In the genomic region with DNA sequence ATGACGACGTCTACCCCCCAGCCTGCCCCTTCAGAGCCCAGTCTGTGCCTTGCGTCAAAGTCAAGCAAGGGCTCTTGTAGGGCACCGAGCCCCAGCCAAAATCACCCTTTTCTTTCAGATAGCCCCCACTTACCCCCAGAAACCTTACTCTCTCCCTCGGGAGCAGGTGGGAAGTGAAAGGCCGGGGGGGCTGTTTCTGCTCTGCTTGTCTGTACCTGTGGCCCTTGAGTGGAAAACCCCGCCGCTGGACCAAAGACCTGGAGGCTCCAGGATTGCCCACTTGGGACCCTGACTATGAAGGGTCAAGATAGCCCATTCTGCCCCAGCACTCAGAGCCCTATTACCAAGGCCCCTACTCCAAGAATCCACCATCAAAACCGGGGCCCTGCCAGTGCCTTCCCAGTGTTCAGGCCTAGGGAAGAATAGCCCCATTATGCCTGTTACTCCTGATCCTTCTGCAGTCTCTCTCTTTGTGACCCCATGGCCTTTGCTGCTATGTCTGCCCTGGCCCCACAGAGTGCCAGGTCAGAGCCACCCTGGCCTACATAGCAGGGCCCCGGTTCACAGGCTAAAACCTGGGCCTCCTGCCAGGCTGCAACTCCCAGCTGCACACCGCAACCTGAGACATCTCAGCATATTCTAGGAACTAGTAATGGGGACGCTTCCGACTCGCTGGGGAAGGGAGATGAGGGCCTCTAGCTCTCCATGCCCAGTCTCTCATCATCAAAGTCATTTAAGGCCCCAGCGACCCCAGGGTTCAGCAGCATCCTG, we compare ENCODE assay signal across 8 cellular contexts. TPM values are rescaled to one million over a fixed set of nuclear protein-coding genes. Genes with fewer than 3 reads are reported as not detected.
DNase-seq lines count a peak whose midpoint lies in the region; FAIRE-seq and TF ChIP-seq lines count a peak whose summit lies in the region.

No MANE protein-coding gene starts in this region.

- no peak for TF ChIP-seq POLR2A in H54 (IDR thresholded peaks at IDR 0.05; ENCODE audit: low read depth, low read length)

- peaks cover 20% of the 10 kb centered on the region for H3K4me1 ChIP-seq in stomach smooth muscle (ENCODE audit: control insufficient read depth, insufficient read depth, low read length)

- no peak for FAIRE-seq in H54 (lab: Jason Lieb, UNC)

- peak overlapping the region; percentile 91 to 92 for H3K9ac ChIP-seq in stomach smooth muscle (ENCODE audit: low read length in 2 of 2)

- H3K27me3 ChIP-seq in stomach smooth muscle (ENCODE audit: control insufficient read depth in 1 of 2, insufficient read depth in 2 of 2, low read length in 2 of 2): no peaks in the 10 kb centered on the region

- no peaks in the 10 kb centered on the region for H3K9me3 ChIP-seq in stomach smooth muscle (ENCODE audit: control insufficient read depth in 2 of 2, low read length in 2 of 2)

- TF ChIP-seq CTCF in astrocyte of the cerebellum (IDR thresholded peaks at IDR 0.05; ENCODE audit: low read depth, low read length, missing control alignments): no peak

- no peaks in the 10 kb centered on the region for H3K36me3 ChIP-seq in stomach smooth muscle (ENCODE audit: control insufficient read depth in 2 of 2, insufficient read depth in 2 of 2, low read length in 2 of 2)

- peak overlapping the region; percentile 88 for H3K27ac ChIP-seq in stomach smooth muscle (ENCODE audit: low read length)

- peak; percentile 61 for DNase-seq in activated CD8-positive, alpha-beta memory T cell treated with anti-CD3 and anti-CD28 coated beads for 24 hours
- DNase-seq in activated CD8-positive, alpha-beta memory T cell treated with anti-CD3 and anti-CD28 coated beads, Interleukin-2, amount 50 U/mL, for 4 hours: no peak
- peak; percentile 37 for DNase-seq in M059J (ENCODE audit: low read depth)
- DNase-seq in astrocyte of the cerebellum (ENCODE audit: low read depth): no peak
- peak; percentile 70 for DNase-seq in kidney tubule cell (ENCODE audit: low spot score)
- no peak for DNase-seq in H54 (ENCODE audit: insufficient read length, low spot score)
- no peak for DNase-seq in NCI-H748 treated with DMSO at 0.1 percent for 48 hours (lab: John Stamatoyannopoulos, UW)

- peak overlapping the region; percentile 58 for H3K4me3 ChIP-seq in astrocyte of the cerebellum (ENCODE audit: low read depth, low read length)
- peak overlapping the region; percentile 87 to 91 for H3K4me3 ChIP-seq in stomach smooth muscle (ENCODE audit: low read length in 2 of 2)

- in situ Hi-C loops in astrocyte of the cerebellum (cut with HindIII; ENCODE audit: low sequenced_read_pairs): no loop called here

RNA-seq across cellular contexts. Expression of a gene that starts 22.2 kb away (rescaled TPM):
- not detected in 2 replicates for total RNA-seq in M059J (2014; rRNA removed; shearing (Covaris generic))

RNA-seq across cellular contexts. Expression of a gene that starts 35.5 kb away (rescaled TPM):
- 19.2 and 20.9 TPM in 2 replicates for total RNA-seq in M059J (2014; rRNA removed; shearing (Covaris generic))

RNA-seq across cellular contexts. Expression of a gene that starts 35.7 kb away (rescaled TPM):
- total RNA-seq in M059J (2014; rRNA removed; shearing (Covaris generic)): 7.2 and 17.1 TPM in 2 replicates

Comparison
In these comparisons a context has a peak if more than half of its experiments do, and no peak if none do; other contexts are left out.
1. DNase-seq: peak in activated CD8-positive, alpha-beta memory T cell treated with anti-CD3 and anti-CD28 coated beads for 24 hours (single experiment), M059J (single experiment) and kidney tubule cell (single experiment); none in activated CD8-positive, alpha-beta memory T cell treated with anti-CD3 and anti-CD28 coated beads, Interleukin-2, amount 50 U/mL, for 4 hours (single experiment), astrocyte of the cerebellum (single experiment), H54 (single experiment) and NCI-H748 treated with DMSO at 0.1 percent for 48 hours (single experiment).